Comparison of ENCODE assay signal across 1 cellular context in the genomic region with DNA sequence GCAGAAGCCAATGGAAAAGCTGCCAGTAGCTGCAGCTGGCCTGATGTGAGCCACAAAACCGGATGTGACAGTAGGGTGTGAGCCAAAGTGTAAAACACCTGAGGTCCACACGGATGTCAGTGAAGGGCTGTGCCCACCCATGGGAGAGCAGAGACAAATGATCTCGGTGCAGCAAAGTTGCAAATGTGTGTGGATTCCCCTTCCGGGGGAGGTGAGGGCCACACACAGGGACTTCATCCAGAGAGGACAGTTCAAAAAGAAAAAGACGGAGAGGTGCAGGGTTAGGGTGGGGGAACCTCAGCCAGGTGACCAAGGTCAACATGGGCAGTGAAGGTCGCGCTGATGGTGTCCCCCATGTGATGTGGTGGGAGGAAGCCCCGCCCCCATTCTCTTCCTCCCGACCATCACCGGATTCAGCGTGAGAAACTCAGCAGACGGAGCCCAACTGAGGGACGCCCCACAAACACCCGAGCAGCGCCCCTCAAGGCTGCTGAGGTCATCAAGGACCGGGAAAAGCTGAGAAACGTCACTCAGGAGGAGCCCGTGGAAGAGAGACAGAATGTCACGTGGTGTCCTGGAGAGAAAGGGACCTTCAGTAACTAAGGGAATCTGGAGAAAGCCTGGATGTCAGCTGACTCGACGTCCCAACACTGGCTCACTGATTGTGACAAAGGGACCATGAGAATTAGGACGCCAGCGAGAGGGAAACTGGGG.
A peak's percentile ranks its signal among the peaks of the same experiment; 100 is the strongest.
TF ChIP-seq lines count a peak whose summit lies in the region.

No MANE protein-coding gene starts in this region.

TF ChIP-seq in IMR-90, 13 proteins besides CTCF, POLR2A, EP300 and RAD21:
- TF ChIP-seq, protein P1, sequence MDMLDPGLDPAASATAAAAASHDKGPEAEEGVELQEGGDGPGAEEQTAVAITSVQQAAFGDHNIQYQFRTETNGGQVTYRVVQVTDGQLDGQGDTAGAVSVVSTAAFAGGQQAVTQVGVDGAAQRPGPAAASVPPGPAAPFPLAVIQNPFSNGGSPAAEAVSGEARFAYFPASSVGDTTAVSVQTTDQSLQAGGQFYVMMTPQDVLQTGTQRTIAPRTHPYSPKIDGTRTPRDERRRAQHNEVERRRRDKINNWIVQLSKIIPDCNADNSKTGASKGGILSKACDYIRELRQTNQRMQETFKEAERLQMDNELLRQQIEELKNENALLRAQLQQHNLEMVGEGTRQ (IDR thresholded peaks at IDR 0.05; ENCODE audit: low read depth, low read length), result peak; percentile 78
- no peak for TF ChIP-seq CEBPB (IDR thresholded peaks at IDR 0.05; ENCODE audit: low read depth, low read length)
TF ChIP-seq in IMR-90: peak in this region for 1.
